20 cellular contexts compared by ENCODE assay signal in genomic region chr10:72524489-72524888, GRCh38.
"Had no signal": no experiment of that assay in that cellular context is flagged by ENCODE, and none has a peak within 500 bp of the region (broad histone marks: within the 10 kb centered on the region; RNA-seq: fewer than 3 reads in every experiment).

No MANE protein-coding gene starts in this region.

- H3K4me3 ChIP-seq: gastrocnemius medialis, sigmoid colon, smooth muscle cell, transverse colon had no signal

- H3K9me3 ChIP-seq: gastrocnemius medialis, sigmoid colon, transverse colon had no signal

- H3K27ac Mint-ChIP-seq: activated naive CD4-positive, alpha-beta T cell treated with anti-CD3 and anti-CD28 coated beads for 36 hours; activated T-cell treated with anti-CD3 and anti-CD28 coated beads, Interleukin-2, amount 50 U/mL, for 72 hours; nephron progenitor cell; stimulated activated naive B cell treated with anti-CD40 and anti-IgM and Interleukin-4, amounts not matched to agents 10 μg/mL and 1 μg/mL and 100 μg/mL, for 72 hours; T-helper 1 cell treated with Interleukin-12 subunit alpha and Interleukin-12 subunit beta and Interleukin-4 antibody, amounts not matched to agents 30 μg/mL and 1 μg/mL, for 36 hours had no signal

- H3K4me3 Mint-ChIP-seq: activated naive CD4-positive, alpha-beta T cell treated with anti-CD3 and anti-CD28 coated beads for 36 hours; activated T-cell treated with anti-CD3 and anti-CD28 coated beads, Interleukin-2, amount 50 U/mL, for 72 hours; nephron progenitor cell; stimulated activated naive B cell treated with anti-CD40 and anti-IgM and Interleukin-4, amounts not matched to agents 10 μg/mL and 1 μg/mL and 100 μg/mL, for 72 hours; T-helper 1 cell treated with Interleukin-12 subunit alpha and Interleukin-12 subunit beta and Interleukin-4 antibody, amounts not matched to agents 30 μg/mL and 1 μg/mL, for 36 hours had no signal

- H3K4me2 ChIP-seq: smooth muscle cell had no signal

- DNase-seq: activated CD4-positive, alpha-beta T cell treated with anti-CD3 and anti-CD28 coated beads for 4 hours; activated CD4-positive, alpha-beta T cell treated with anti-CD3 and anti-CD28 coated beads, Interleukin-2, amount 50 U/mL, for 48 hours; activated CD4-positive, CD25-positive, alpha-beta regulatory T cell; activated effector memory CD4-positive, alpha-beta T cell treated with Interleukin-2 at 50 U/mL for 16 hours; activated naive CD4-positive, alpha-beta T cell treated with anti-CD3 and anti-CD28 coated beads for 36 hours; activated T-cell treated with anti-CD3 and anti-CD28 coated beads, Interleukin-2, amount 50 U/mL, for 72 hours; cerebellar nuclear complex; gastrocnemius medialis; hypothalamus; left ventricle myocardium superior; nephron progenitor cell; nucleus accumbens; sigmoid colon; stimulated activated CD4-positive, alpha-beta T cell treated with anti-CD3 and anti-CD28 coated beads, Interleukin-15, amount 100 ng/mL, for 24 hours; stimulated activated CD4-positive, alpha-beta T cell treated with anti-CD3 and anti-CD28 coated beads, Interleukin-2, amount 100 ng/mL, for 48 hours; stimulated activated CD8-positive, alpha-beta memory T cell treated with anti-CD3 and anti-CD28 coated beads, Interleukin-4, amount 100 ng/mL, for 48 hours; stimulated activated naive B cell treated with anti-CD40 and anti-IgM and Interleukin-4, amounts not matched to agents 10 μg/mL and 1 μg/mL and 100 μg/mL, for 72 hours; transverse colon had no signal

- ATAC-seq: activated T-cell treated with anti-CD3 and anti-CD28 coated beads, Interleukin-2, amount 50 U/mL, for 72 hours; gastrocnemius medialis; left ventricle myocardium superior; stimulated activated naive B cell treated with anti-CD40 and anti-IgM and Interleukin-4, amounts not matched to agents 10 μg/mL and 1 μg/mL and 100 μg/mL, for 72 hours had no signal

- H3K27ac ChIP-seq: gastrocnemius medialis, sigmoid colon, transverse colon had no signal

- H3K4me1 ChIP-seq: gastrocnemius medialis, transverse colon had no signal

- H3K4me1 Mint-ChIP-seq: nephron progenitor cell; stimulated activated naive B cell treated with anti-CD40 and anti-IgM and Interleukin-4, amounts not matched to agents 10 μg/mL and 1 μg/mL and 100 μg/mL, for 72 hours had no signal

- H3K9me3 Mint-ChIP-seq: activated naive CD4-positive, alpha-beta T cell treated with anti-CD3 and anti-CD28 coated beads for 36 hours; activated T-cell treated with anti-CD3 and anti-CD28 coated beads, Interleukin-2, amount 50 U/mL, for 72 hours; nephron progenitor cell; stimulated activated naive B cell treated with anti-CD40 and anti-IgM and Interleukin-4, amounts not matched to agents 10 μg/mL and 1 μg/mL and 100 μg/mL, for 72 hours; T-helper 1 cell treated with Interleukin-12 subunit alpha and Interleukin-12 subunit beta and Interleukin-4 antibody, amounts not matched to agents 30 μg/mL and 1 μg/mL, for 36 hours had no signal

- H3K27me3 Mint-ChIP-seq: stimulated activated naive B cell treated with anti-CD40 and anti-IgM and Interleukin-4, amounts not matched to agents 10 μg/mL and 1 μg/mL and 100 μg/mL, for 72 hours had no signal
